In genomic region chr11:116836648-116837023, GRCh38 we compare ENCODE assay signal across 1 cellular context.
TF ChIP-seq lines count a peak whose summit lies in the region.

No MANE protein-coding gene starts in this region.

TF ChIP-seq in HCT116, 20 proteins besides CTCF, POLR2A, EP300 and RAD21:
- TF ChIP-seq TCF7L2 (IDR thresholded peaks at IDR 0.05; ENCODE audit: borderline replicate concordance, extremely low read depth, insufficient read depth, insufficient read length) = no peak
- no peak for TF ChIP-seq ZFX (IDR thresholded peaks at IDR 0.05)
